28 cellular contexts compared by ENCODE assay signal in genomic region chrX:50111762-50112161, GRCh38.
DNase-seq lines count a peak whose midpoint lies in the region; ATAC-seq and TF ChIP-seq lines count a peak whose summit lies in the region.
"Had no signal": no experiment of that assay in that cellular context is flagged by ENCODE, and none has a peak within 500 bp of the region (broad histone marks: within the 10 kb centered on the region; RNA-seq: fewer than 3 reads in every experiment).

No MANE protein-coding gene starts in this region.

- H3K4me3 ChIP-seq in HUES6 (ENCODE audit: low read depth, low read length): no peak overlapping the region
- no peak overlapping the region for H3K4me3 ChIP-seq in tibial nerve
- H3K4me3 ChIP-seq: breast epithelium, gastrocnemius medialis, thoracic aorta had no signal

- ATAC-seq in memory B cell (ENCODE audit: low read depth): peak; percentile 57
- peak; percentile 57 for ATAC-seq in sciatic nerve
- ATAC-seq: activated T-cell treated with anti-CD3 and anti-CD28 coated beads, Interleukin-2, amount 50 U/mL, for 72 hours; gastrocnemius medialis; right cardiac atrium; SK-N-SH treated with all-trans-retinoic acid at 6 μM for 48 hours had no signal

- intact Hi-C loops in MCF 10A (cut with micrococcal nuclease): no loop called here
- intact Hi-C loops in sciatic nerve (cut with DNase I): no loop called here

- H3K4me3 Mint-ChIP-seq in MCF 10A (ENCODE audit: unreplicated experiment) (no peak overlapping the region), memory B cell (peak overlapping the region; percentile 25)
- H3K4me3 Mint-ChIP-seq: activated CD4-positive, alpha-beta T cell treated with anti-CD3 and anti-CD28 coated beads, Interleukin-2, amount 10 ng/mL, durations not matched to agents 24 days and 14 days; activated T-cell treated with anti-CD3 and anti-CD28 coated beads, Interleukin-2, amount 50 U/mL, for 72 hours; CD4-positive, CD25-positive, alpha-beta regulatory T cell; endodermal cell; HFFc6 had no signal

- 39 to 47% methylated on average over 3 of the region's 3 CpGs for WGBS in tibial nerve, 2 donors

- no peaks in the 10 kb centered on the region for H3K36me3 Mint-ChIP-seq in MCF 10A (ENCODE audit: insufficient read depth, unreplicated experiment)
- H3K36me3 Mint-ChIP-seq in memory B cell: no peaks in the 10 kb centered on the region
- H3K36me3 Mint-ChIP-seq: CD4-positive, CD25-positive, alpha-beta regulatory T cell had no signal

- H3K36me3 ChIP-seq in HUES6 (ENCODE audit: control insufficient read depth, insufficient read depth, low read length): no peaks in the 10 kb centered on the region
- no peaks in the 10 kb centered on the region for H3K36me3 ChIP-seq in tibial nerve
- H3K36me3 ChIP-seq: breast epithelium, gastrocnemius medialis, thoracic aorta had no signal

- no peak for TF ChIP-seq CTCF in MCF 10A (IDR thresholded peaks at IDR 0.05; ENCODE audit: unreplicated experiment)
- no peak for TF ChIP-seq CTCF in tibial nerve (IDR thresholded peaks at IDR 0.05)

- H3K9me3 Mint-ChIP-seq in MCF 10A (ENCODE audit: unreplicated experiment): peaks cover 8% of the 10 kb centered on the region
- H3K9me3 Mint-ChIP-seq in memory B cell: no peaks in the 10 kb centered on the region
- H3K9me3 Mint-ChIP-seq: activated CD4-positive, alpha-beta T cell treated with anti-CD3 and anti-CD28 coated beads, Interleukin-2, amount 10 ng/mL, durations not matched to agents 24 days and 14 days; activated T-cell treated with anti-CD3 and anti-CD28 coated beads, Interleukin-2, amount 50 U/mL, for 72 hours; CD4-positive, CD25-positive, alpha-beta regulatory T cell; HFFc6 had no signal

- H3K4me1 Mint-ChIP-seq in MCF 10A (ENCODE audit: insufficient read depth, unreplicated experiment): no peaks in the 10 kb centered on the region
- peaks cover 22% of the 10 kb centered on the region for H3K4me1 Mint-ChIP-seq in memory B cell
- H3K4me1 Mint-ChIP-seq: activated CD4-positive, alpha-beta T cell treated with anti-CD3 and anti-CD28 coated beads, Interleukin-2, amount 10 ng/mL, durations not matched to agents 24 days and 14 days; CD4-positive, CD25-positive, alpha-beta regulatory T cell had no signal

- peaks cover 2% of the 10 kb centered on the region; the same call in 1 of the 2 replicates for H3K9me3 ChIP-seq in HUES6 (ENCODE audit: control insufficient read depth, insufficient read depth, low read depth, low read length)
- no peaks in the 10 kb centered on the region for H3K9me3 ChIP-seq in tibial nerve
- H3K9me3 ChIP-seq: breast epithelium, gastrocnemius medialis, thoracic aorta had no signal

- H3K27me3 Mint-ChIP-seq in MCF 10A (ENCODE audit: insufficient read depth, unreplicated experiment): peaks cover 61% of the 10 kb centered on the region
- H3K27me3 Mint-ChIP-seq in memory B cell: no peaks in the 10 kb centered on the region

- H3K27me3 ChIP-seq in HUES6 (ENCODE audit: control insufficient read depth, insufficient read depth, low read length) (no peaks in the 10 kb centered on the region), tibial nerve (no peaks in the 10 kb centered on the region)
- H3K27me3 ChIP-seq: gastrocnemius medialis had no signal

- H3K9ac ChIP-seq in HUES6 (ENCODE audit: low read length): no peak overlapping the region

- no peak for TF ChIP-seq EP300 in tibial nerve (IDR thresholded peaks at IDR 0.05)

- no peak for TF ChIP-seq POLR2A in tibial nerve (IDR thresholded peaks at IDR 0.05)

- peak; percentile 11 for DNase-seq in MCF 10A (ENCODE audit: unreplicated experiment)
- no peak for DNase-seq in memory B cell (ENCODE audit: low spot score in 2 of 2)
- no peak for DNase-seq in sciatic nerve (ENCODE audit: low spot score)
- DNase-seq in NCI-H1092 (lab: John Stamatoyannopoulos, UW): no peak
- DNase-seq in ACHN: no peak
- no peak for DNase-seq in tibial nerve (ENCODE audit: low spot score in 2 of 2)
- no peak for DNase-seq in central memory CD4-positive, alpha-beta T cell
- DNase-seq: activated CD4-positive, alpha-beta T cell treated with anti-CD3 and anti-CD28 coated beads, Interleukin-2, amount 10 ng/mL, durations not matched to agents 24 days and 14 days; activated naive CD4-positive, alpha-beta T cell treated with Interleukin-2 at 50 U/mL for 16 hours; activated T-cell treated with anti-CD3 and anti-CD28 coated beads, Interleukin-2, amount 50 U/mL, for 72 hours; CD4-positive, CD25-positive, alpha-beta regulatory T cell; cortex of kidney; endodermal cell; gastrocnemius medialis; GF-D8; HFFc6; hypothalamus; KBM-7; NCI-H146; nucleus accumbens; right cardiac atrium; stimulated activated CD4-positive, alpha-beta T cell treated with anti-CD3 and anti-CD28 coated beads, Interleukin-12 subunit alpha, Interleukin-12 subunit beta, amount 100 ng/mL, for 4 hours; stimulated activated CD4-positive, alpha-beta T cell treated with anti-CD3 and anti-CD28 coated beads, Interleukin-4, amount 100 ng/mL, for 4 hours; stimulated activated naive CD4-positive, alpha-beta T cell had no signal

- CTCF ChIA-PET in MCF 10A (lab: Yijun Ruan, JAX): interaction anchor here (0.6 to 0.8 kb wide), 3 partner anchors 9 to 424 kb away, joined by 3 to 4 read pairs (median 3); no protein-coding TSS in a partner anchor

- no peak overlapping the region for H3K27ac Mint-ChIP-seq in MCF 10A (ENCODE audit: low read depth, unreplicated experiment)
- H3K27ac Mint-ChIP-seq in memory B cell: no peak overlapping the region
- H3K27ac Mint-ChIP-seq: activated CD4-positive, alpha-beta T cell treated with anti-CD3 and anti-CD28 coated beads, Interleukin-2, amount 10 ng/mL, durations not matched to agents 24 days and 14 days; activated T-cell treated with anti-CD3 and anti-CD28 coated beads, Interleukin-2, amount 50 U/mL, for 72 hours; CD4-positive, CD25-positive, alpha-beta regulatory T cell; endodermal cell; HFFc6 had no signal

- no TSS peak for BruUV-seq in MCF 10A (replicated peaks; lab: Mats Ljungman, UMichigan)

- in situ Hi-C loops in ACHN (cut with HindIII; ENCODE audit: low pct_ligation_motif_present, low pct_unique_long_range_greater_than_20kb, low sequenced_read_pairs): no loop called here

- H3K4me1 ChIP-seq in HUES6 (ENCODE audit: control insufficient read depth, insufficient read depth, low read length): peaks cover 60% of the 10 kb centered on the region
- no peaks in the 10 kb centered on the region for H3K4me1 ChIP-seq in tibial nerve
- H3K4me1 ChIP-seq: breast epithelium, gastrocnemius medialis had no signal

- POLR2A ChIA-PET in MCF 10A (lab: Yijun Ruan, JAX): interaction anchor here (0.6 to 0.7 kb wide), 2 partner anchors 17 to 191 kb away, joined by 3 read pairs; no protein-coding TSS in a partner anchor

- H3K27ac ChIP-seq in HUES6 (ENCODE audit: low read depth, low read length): peak overlapping the region; percentile 37; the same call in 1 of the 2 replicates
- no peak overlapping the region for H3K27ac ChIP-seq in tibial nerve
- H3K27ac ChIP-seq: breast epithelium, gastrocnemius medialis, thoracic aorta had no signal
